In genomic region chr3:53252105-53252946, GRCh38 we compare ENCODE assay signal across 9 cellular contexts. TPM values are rescaled to one million over a fixed set of nuclear protein-coding genes. Genes with fewer than 3 reads are reported as not detected.
DNase-seq lines count a peak whose midpoint lies in the region; ATAC-seq, FAIRE-seq and TF ChIP-seq lines count a peak whose summit lies in the region.
"Had no signal": no experiment of that assay in that cellular context is flagged by ENCODE, and none has a peak within 500 bp of the region (broad histone marks: within the 10 kb centered on the region; RNA-seq: fewer than 3 reads in every experiment).

No MANE protein-coding gene starts in this region.

- no peaks in the 10 kb centered on the region for H3K27me3 Mint-ChIP-seq in IgD-negative memory B cell
- no peaks in the 10 kb centered on the region for H3K27me3 Mint-ChIP-seq in astrocyte (ENCODE audit: low read depth, unreplicated experiment)
- H3K27me3 Mint-ChIP-seq in memory B cell = no peaks in the 10 kb centered on the region

- no peaks in the 10 kb centered on the region for H3K9me3 Mint-ChIP-seq in IgD-negative memory B cell
- H3K9me3 Mint-ChIP-seq in astrocyte (ENCODE audit: unreplicated experiment) = no peaks in the 10 kb centered on the region
- H3K9me3 Mint-ChIP-seq in memory B cell = no peaks in the 10 kb centered on the region

- H3K79me2 ChIP-seq in astrocyte (ENCODE audit: insufficient read depth, low read length) = peaks cover 85% of the 10 kb centered on the region

- peaks cover 60 to 84% (median 84%) of the 10 kb centered on the region in 11 experiments; a peak in 21 of 22 replicates for H4K20me1 ChIP-seq in BLaER1 treated with 17β-estradiol and CSF1 and Interleukin-3, amounts not matched to agents 10 nM and 100 nM
- H4K20me1 ChIP-seq in astrocyte (ENCODE audit: insufficient read depth, low read length) = peaks cover 80% of the 10 kb centered on the region

- FAIRE-seq in astrocyte (lab: Jason Lieb, UNC) = no peak
- FAIRE-seq: islet of Langerhans had no signal

- H3K4me1 Mint-ChIP-seq in IgD-negative memory B cell (peaks cover 46 to 57% (median 53%) of the 10 kb centered on the region in 3 donors), astrocyte (ENCODE audit: low read depth, unreplicated experiment) (peaks cover 20% of the 10 kb centered on the region), memory B cell (peaks cover 53% of the 10 kb centered on the region)

- peak overlapping the region; percentile 82 to 99 (median 96) for H3K4me2 ChIP-seq in BLaER1 treated with 17β-estradiol and CSF1 and Interleukin-3, amounts not matched to agents 10 nM and 100 nM
- peak overlapping the region; percentile 100 for H3K4me2 ChIP-seq in astrocyte (ENCODE audit: low read length)

- H3K9ac ChIP-seq in BLaER1 treated with 17β-estradiol and CSF1 and Interleukin-3, amounts not matched to agents 10 nM and 100 nM = peak overlapping the region; percentile 84 to 98 (median 94); a peak in 21 of 22 replicates
- no peak overlapping the region for H3K9ac ChIP-seq in astrocyte (ENCODE audit: low read length)

- no peak for TF ChIP-seq CTCF in astrocyte (IDR thresholded peaks at IDR 0.05; ENCODE audit: insufficient read depth, low read depth, low read length)

- no peaks in the 10 kb centered on the region for H3K27me3 ChIP-seq in BLaER1 treated with 17β-estradiol and CSF1 and Interleukin-3, amounts not matched to agents 10 nM and 100 nM
- H3K27me3 ChIP-seq in astrocyte (ENCODE audit: insufficient read depth, low read length) = no peaks in the 10 kb centered on the region

- peaks cover 70 to 78% (median 76%) of the 10 kb centered on the region in 10 experiments for H3K4me1 ChIP-seq in BLaER1 treated with 17β-estradiol and CSF1 and Interleukin-3, amounts not matched to agents 10 nM and 100 nM
- H3K4me1 ChIP-seq in astrocyte (ENCODE audit: insufficient read depth, low read length) = peaks cover 22% of the 10 kb centered on the region

- peaks cover 3% of the 10 kb centered on the region for H3K36me3 Mint-ChIP-seq in IgD-negative memory B cell
- peaks cover 4% of the 10 kb centered on the region for H3K36me3 Mint-ChIP-seq in astrocyte (ENCODE audit: low read depth, unreplicated experiment)
- H3K36me3 Mint-ChIP-seq in memory B cell = peaks cover 3% of the 10 kb centered on the region

- peak overlapping the region; percentile 9 to 99 (median 96); a peak in 19 of 20 replicates for H3K4me3 ChIP-seq in BLaER1 treated with 17β-estradiol and CSF1 and Interleukin-3, amounts not matched to agents 10 nM and 100 nM
- H3K4me3 ChIP-seq in astrocyte (ENCODE audit: insufficient read depth, low read depth, low read length) = no peak overlapping the region

- peak overlapping the region; percentile 68 to 96 (median 92) for H3K27ac ChIP-seq in BLaER1 treated with 17β-estradiol and CSF1 and Interleukin-3, amounts not matched to agents 10 nM and 100 nM
- no peak overlapping the region for H3K27ac ChIP-seq in astrocyte (ENCODE audit: low read depth, low read length)

- H2AFZ ChIP-seq in astrocyte (ENCODE audit: low read depth, low read length) = no peak overlapping the region

- H3K4me3 Mint-ChIP-seq in IgD-negative memory B cell (peak overlapping the region; percentile 32 to 93 (median 70)), astrocyte (ENCODE audit: unreplicated experiment) (peak overlapping the region; percentile 80), memory B cell (peak overlapping the region; percentile 64)

- ATAC-seq in memory B cell (ENCODE audit: low read depth) (peak; percentile 9), GM18517 (IDR thresholded peaks at IDR 0.05; ENCODE audit: unreplicated experiment) (no peak), HG02623 (IDR thresholded peaks at IDR 0.05; ENCODE audit: unreplicated experiment) (no peak)

- peak; percentile 18 for DNase-seq in astrocyte (ENCODE audit: low read depth)
- no peak for DNase-seq in memory B cell (ENCODE audit: low spot score in 2 of 2)
- DNase-seq in cerebellum (ENCODE audit: low spot score) = no peak
- no peak for DNase-seq in NK-92 treated with Interleukin-12 subunit alpha and Interleukin-12 subunit beta, amount 100 ng/mL, for 24 hours (lab: John Stamatoyannopoulos, UW)

- H3K9me3 ChIP-seq in BLaER1 treated with 17β-estradiol and CSF1 and Interleukin-3, amounts not matched to agents 10 nM and 100 nM (replicated peaks in 1 of 11) = no peaks in the 10 kb centered on the region
- no peaks in the 10 kb centered on the region for H3K9me3 ChIP-seq in astrocyte (ENCODE audit: insufficient read depth, low read depth, low read length)

- H3K27ac Mint-ChIP-seq in IgD-negative memory B cell = peak overlapping the region; percentile 51 to 92 (median 89)
- peak overlapping the region; percentile 18 for H3K27ac Mint-ChIP-seq in astrocyte (ENCODE audit: unreplicated experiment)
- peak overlapping the region; percentile 86 for H3K27ac Mint-ChIP-seq in memory B cell

- peaks cover 0 to 50% (median 25%) of the 10 kb centered on the region in 11 experiments; a peak in 18 of 22 replicates for H3K36me3 ChIP-seq in BLaER1 treated with 17β-estradiol and CSF1 and Interleukin-3, amounts not matched to agents 10 nM and 100 nM
- H3K36me3 ChIP-seq in astrocyte (ENCODE audit: insufficient read depth, low read length) = peaks cover 3% of the 10 kb centered on the region

RNA-seq across cellular contexts. Expression of gene TKT, which starts 3.5 kb away (rescaled TPM):
- 102 TPM for polyA plus RNA-seq in IgD-negative memory B cell
- 265 and 318 TPM in 2 replicates for total RNA-seq in astrocyte
- 71.4 TPM for total RNA-seq in cerebellum

Comparison
In these comparisons a context has a peak if more than half of its experiments do, and no peak if none do; other contexts are left out.
1. H3K27ac Mint-ChIP-seq: peak in every context shown above with its lines; median percentile 89 in IgD-negative memory B cell; 86 in memory B cell; 18 in astrocyte.